Comparison of ENCODE assay signal across 8 cellular contexts in genomic region chr12:47942327-47943230, GRCh38. TPM values are rescaled to one million over a fixed set of nuclear protein-coding genes. Genes with fewer than 3 reads are reported as not detected.
A peak's percentile ranks its signal among the peaks of the same experiment; 100 is the strongest.
DNase-seq lines count a peak whose midpoint lies in the region; ATAC-seq and TF ChIP-seq lines count a peak whose summit lies in the region.

No MANE protein-coding gene starts in this region.

- peak; percentile 48 for TF ChIP-seq CTCF in DOHH2 (IDR thresholded peaks at IDR 0.05; ENCODE audit: low read depth, low read length, poor library complexity, severe bottlenecking)
- peak; percentile 9 for TF ChIP-seq CTCF in smooth muscle cell (IDR thresholded peaks at IDR 0.05; ENCODE audit: borderline replicate concordance, insufficient read depth, poor library complexity, severe bottlenecking)

- H3K4me1 ChIP-seq in DOHH2 (ENCODE audit: control insufficient read depth, low read length) (peaks cover 4% of the 10 kb centered on the region; the same call in 1 of the 2 replicates), smooth muscle cell (ENCODE audit: low read depth) (no peaks in the 10 kb centered on the region)

- no peaks in the 10 kb centered on the region for H3K9me2 ChIP-seq in DOHH2 (replicated peaks; ENCODE audit: control insufficient read depth, low read length)

- H3K27me3 ChIP-seq in DOHH2 (ENCODE audit: control insufficient read depth, low read length) (peaks cover 2% of the 10 kb centered on the region; the same call in 1 of the 2 replicates), smooth muscle cell (ENCODE audit: low read depth) (no peaks in the 10 kb centered on the region)

- H2AFZ ChIP-seq in smooth muscle cell (ENCODE audit: low read depth) = no peak overlapping the region

- no peak overlapping the region for H3K9ac ChIP-seq in smooth muscle cell (ENCODE audit: low read depth)

- H3K4me3 ChIP-seq in DOHH2 (ENCODE audit: low read length) = no peak overlapping the region
- H3K4me3 ChIP-seq in smooth muscle cell = no peak overlapping the region

- ATAC-seq in HG03521 (IDR thresholded peaks at IDR 0.05; ENCODE audit: unreplicated experiment) (no peak), HG03108 (IDR thresholded peaks at IDR 0.05; ENCODE audit: unreplicated experiment) (no peak), HG03457 (IDR thresholded peaks at IDR 0.05; ENCODE audit: unreplicated experiment) (no peak)

- WGBS in smooth muscle cell (ENCODE audit: low lambda C conversion rate) = 86% methylated on average over 18 of the region's 52 CpGs

- H3K27ac ChIP-seq in DOHH2 (ENCODE audit: low read depth, low read length) (no peak overlapping the region), smooth muscle cell (ENCODE audit: low read depth) (no peak overlapping the region)

- H4K20me1 ChIP-seq in DOHH2 (ENCODE audit: control insufficient read depth, insufficient read depth, low read depth, low read length) (no peaks in the 10 kb centered on the region), smooth muscle cell (ENCODE audit: low read depth) (no peaks in the 10 kb centered on the region)

- DNase-seq in OCI-M1 (lab: John Stamatoyannopoulos, UW) (peak; percentile 7), smooth muscle cell (lab: John Stamatoyannopoulos, UW; ENCODE audit: unreplicated experiment) (no peak)
- peak; percentile 20 for DNase-seq in effector CD4-positive, alpha-beta T cell
- DNase-seq in central memory CD4-positive, alpha-beta T cell = no peak

- H3K9me3 ChIP-seq in DOHH2 (ENCODE audit: control insufficient read depth, insufficient read depth, low read length) (no peaks in the 10 kb centered on the region), smooth muscle cell (replicated peaks; ENCODE audit: low read depth) (no peaks in the 10 kb centered on the region)

- H3K79me2 ChIP-seq in DOHH2 (ENCODE audit: control insufficient read depth, low read length) (no peaks in the 10 kb centered on the region), smooth muscle cell (ENCODE audit: low read depth) (no peaks in the 10 kb centered on the region)

- H3K36me3 ChIP-seq in DOHH2 (ENCODE audit: control insufficient read depth, low read length) (no peaks in the 10 kb centered on the region), smooth muscle cell (ENCODE audit: low read depth) (no peaks in the 10 kb centered on the region)

- H3F3A ChIP-seq in DOHH2 (ENCODE audit: control insufficient read depth, insufficient read depth) = no peaks in the 10 kb centered on the region
- no peaks in the 10 kb centered on the region for H3F3A ChIP-seq in smooth muscle cell (ENCODE audit: low read depth)

- no peak overlapping the region for H3K4me2 ChIP-seq in DOHH2 (ENCODE audit: low read length)
- H3K4me2 ChIP-seq in smooth muscle cell = no peak overlapping the region

RNA-seq across cellular contexts. Expression of gene TMEM106C, which starts 20.8 kb away (rescaled TPM):
- total RNA-seq in smooth muscle cell = 58.8 and 58.9 TPM in 2 replicates
- 42.7 and 60.9 TPM in 2 replicates for polyA plus RNA-seq in smooth muscle cell

RNA-seq across cellular contexts. Expression of gene VDR, which starts 37.8 kb away (rescaled TPM):
- total RNA-seq in smooth muscle cell = 6.5 and 16.5 TPM in 2 replicates
- polyA plus RNA-seq in smooth muscle cell = 6.4 and 8.0 TPM in 2 replicates

Comparison
In these comparisons a context has a peak if more than half of its experiments do, and no peak if none do; other contexts are left out.
1. DNase-seq: peak in OCI-M1 (single experiment) and effector CD4-positive, alpha-beta T cell (single experiment); none in smooth muscle cell (single experiment) and central memory CD4-positive, alpha-beta T cell (single experiment).